ENCODE assay signal across 9 cellular contexts in genomic region chr6:41469951-41470340, GRCh38.
DNase-seq lines count a peak whose midpoint lies in the region; ATAC-seq lines count a peak whose summit lies in the region.
"Had no signal": no experiment of that assay in that cellular context is flagged by ENCODE, and none has a peak within 500 bp of the region (broad histone marks: within the 10 kb centered on the region; RNA-seq: fewer than 3 reads in every experiment).

No MANE protein-coding gene starts in this region.

- peak; percentile 44 for DNase-seq in activated CD4-positive, alpha-beta T cell treated with anti-CD3 and anti-CD28 coated beads for 36 hours
- no peak for DNase-seq in activated CD4-positive, alpha-beta T cell treated with anti-CD3 and anti-CD28 coated beads, Interleukin-2, amount 50 U/mL, for 4 hours
- no peak for DNase-seq in activated naive CD8-positive, alpha-beta T cell treated with anti-CD3 and anti-CD28 coated beads for 36 hours
- DNase-seq in iris pigment epithelial cell (ENCODE audit: low read depth), result peak; percentile 62
- peak; percentile 11 for DNase-seq in stimulated activated naive CD4-positive, alpha-beta T cell treated with Interleukin-2 at 50 U/mL for 16 hours (lab: John Stamatoyannopoulos, UW)
- DNase-seq: NCI-H446 had no signal

- POLR2A ChIA-PET in activated CD4-positive, alpha-beta T cell treated with anti-CD3 and anti-CD28 coated beads for 36 hours (lab: Charles Lee), result no interaction called here

- ATAC-seq in activated CD4-positive, alpha-beta T cell treated with anti-CD3 and anti-CD28 coated beads for 36 hours, result peak; percentile 50
- no peak for ATAC-seq in HG02571 (IDR thresholded peaks at IDR 0.05; ENCODE audit: unreplicated experiment)
- ATAC-seq in GM18520 (IDR thresholded peaks at IDR 0.05; ENCODE audit: unreplicated experiment), result no peak
- no peak for ATAC-seq in HG02852 (IDR thresholded peaks at IDR 0.05; ENCODE audit: unreplicated experiment)

- peaks cover 8% of the 10 kb centered on the region for H3K4me1 Mint-ChIP-seq in activated CD4-positive, alpha-beta T cell treated with anti-CD3 and anti-CD28 coated beads for 36 hours
- H3K4me1 Mint-ChIP-seq in activated naive CD8-positive, alpha-beta T cell treated with anti-CD3 and anti-CD28 coated beads for 36 hours, result peaks cover 6% of the 10 kb centered on the region

- H3K27ac Mint-ChIP-seq in activated CD4-positive, alpha-beta T cell treated with anti-CD3 and anti-CD28 coated beads for 36 hours, result no peak overlapping the region
- H3K27ac Mint-ChIP-seq in activated naive CD8-positive, alpha-beta T cell treated with anti-CD3 and anti-CD28 coated beads for 36 hours, result no peak overlapping the region

- intact Hi-C loops in activated CD4-positive, alpha-beta T cell treated with anti-CD3 and anti-CD28 coated beads for 36 hours (cut with DNase I, micrococcal nuclease), result no loop called here

- H3K4me3 Mint-ChIP-seq in activated CD4-positive, alpha-beta T cell treated with anti-CD3 and anti-CD28 coated beads for 36 hours, result peak overlapping the region; percentile 36
- H3K4me3 Mint-ChIP-seq in activated naive CD8-positive, alpha-beta T cell treated with anti-CD3 and anti-CD28 coated beads for 36 hours, result peak overlapping the region; percentile 68

- H3K36me3 Mint-ChIP-seq in activated CD4-positive, alpha-beta T cell treated with anti-CD3 and anti-CD28 coated beads for 36 hours (ENCODE audit: low read depth), result no peaks in the 10 kb centered on the region
- H3K36me3 Mint-ChIP-seq in activated naive CD8-positive, alpha-beta T cell treated with anti-CD3 and anti-CD28 coated beads for 36 hours, result no peaks in the 10 kb centered on the region

- CTCF ChIA-PET in activated CD4-positive, alpha-beta T cell treated with anti-CD3 and anti-CD28 coated beads for 36 hours (lab: Charles Lee), result no interaction called here

- H3K9me3 Mint-ChIP-seq in activated CD4-positive, alpha-beta T cell treated with anti-CD3 and anti-CD28 coated beads for 36 hours (ENCODE audit: low read depth), result no peaks in the 10 kb centered on the region
- no peaks in the 10 kb centered on the region for H3K9me3 Mint-ChIP-seq in activated naive CD8-positive, alpha-beta T cell treated with anti-CD3 and anti-CD28 coated beads for 36 hours

- H3K27me3 Mint-ChIP-seq in activated CD4-positive, alpha-beta T cell treated with anti-CD3 and anti-CD28 coated beads for 36 hours, result peaks cover 52% of the 10 kb centered on the region
- peaks cover 79% of the 10 kb centered on the region for H3K27me3 Mint-ChIP-seq in activated naive CD8-positive, alpha-beta T cell treated with anti-CD3 and anti-CD28 coated beads for 36 hours

Comparison
In these comparisons a context has a peak if more than half of its experiments do, and no peak if none do; other contexts are left out.
1. DNase-seq: peak in activated CD4-positive, alpha-beta T cell treated with anti-CD3 and anti-CD28 coated beads for 36 hours (single experiment), iris pigment epithelial cell (single experiment) and stimulated activated naive CD4-positive, alpha-beta T cell treated with Interleukin-2 at 50 U/mL for 16 hours (single experiment); none in activated CD4-positive, alpha-beta T cell treated with anti-CD3 and anti-CD28 coated beads, Interleukin-2, amount 50 U/mL, for 4 hours (0 of 2) and activated naive CD8-positive, alpha-beta T cell treated with anti-CD3 and anti-CD28 coated beads for 36 hours (single experiment).